1 cellular context compared by ENCODE assay signal in the genomic region with DNA sequence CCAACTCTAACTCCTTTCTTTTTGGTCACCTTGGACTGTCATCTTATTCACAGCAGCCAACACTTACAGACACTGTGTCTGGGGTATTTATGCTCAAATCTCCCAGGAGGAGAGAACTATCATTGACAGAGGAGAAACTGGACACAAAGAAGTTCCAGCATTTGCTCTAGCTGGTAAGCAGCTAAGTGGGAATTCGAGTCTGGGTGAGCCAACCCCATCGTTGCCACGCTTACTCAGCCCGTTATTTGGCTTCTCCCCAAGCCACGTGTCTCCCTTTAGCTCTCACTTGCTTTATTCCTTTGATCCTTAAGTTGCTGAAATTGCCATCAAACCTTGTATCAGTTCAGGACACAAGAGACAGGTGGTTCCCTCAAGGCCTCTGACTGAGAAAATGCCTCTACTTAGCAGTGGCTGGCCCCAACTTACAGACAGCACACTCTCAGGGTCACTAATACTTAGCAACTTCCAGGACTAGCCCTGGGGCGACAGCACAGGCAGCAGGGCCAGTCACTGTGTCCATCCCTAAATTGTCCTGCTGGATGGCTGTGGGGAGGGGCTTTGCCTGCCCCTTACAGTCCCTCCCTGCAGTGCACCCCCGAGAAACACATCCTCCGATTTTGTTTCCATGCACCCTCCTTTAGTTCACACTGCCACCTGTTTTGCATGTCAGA.
TF ChIP-seq lines count a peak whose summit lies in the region.

No MANE protein-coding gene starts in this region.

TF ChIP-seq in SK-N-SH treated with all-trans-retinoic acid at 6 μM for 48 hours, 23 proteins besides CTCF, POLR2A, EP300 and RAD21 (continued from another document):
- TF ChIP-seq, protein P1, sequence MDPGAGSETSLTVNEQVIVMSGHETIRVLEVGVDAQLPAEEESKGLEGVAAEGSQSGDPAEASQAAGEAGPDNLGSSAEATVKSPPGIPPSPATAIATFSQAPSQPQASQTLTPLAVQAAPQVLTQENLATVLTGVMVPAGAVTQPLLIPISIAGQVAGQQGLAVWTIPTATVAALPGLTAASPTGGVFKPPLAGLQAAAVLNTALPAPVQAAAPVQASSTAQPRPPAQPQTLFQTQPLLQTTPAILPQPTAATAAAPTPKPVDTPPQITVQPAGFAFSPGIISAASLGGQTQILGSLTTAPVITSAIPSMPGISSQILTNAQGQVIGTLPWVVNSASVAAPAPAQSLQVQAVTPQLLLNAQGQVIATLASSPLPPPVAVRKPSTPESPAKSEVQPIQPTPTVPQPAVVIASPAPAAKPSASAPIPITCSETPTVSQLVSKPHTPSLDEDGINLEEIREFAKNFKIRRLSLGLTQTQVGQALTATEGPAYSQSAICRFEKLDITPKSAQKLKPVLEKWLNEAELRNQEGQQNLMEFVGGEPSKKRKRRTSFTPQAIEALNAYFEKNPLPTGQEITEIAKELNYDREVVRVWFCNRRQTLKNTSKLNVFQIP (CRISPR knock-in tag; IDR thresholded peaks at IDR 0.05; ENCODE audit: borderline replicate concordance, low read depth): no peak
- TF ChIP-seq SNAI2 (CRISPR knock-in tag; IDR thresholded peaks at IDR 0.05) (no peak), ZFP3 (CRISPR knock-in tag; IDR thresholded peaks at IDR 0.05) (no peak)
